17 cellular contexts compared by ENCODE assay signal in genomic region chr14:104369208-104369607, GRCh38.
DNase-seq lines count a peak whose midpoint lies in the region; ATAC-seq and TF ChIP-seq lines count a peak whose summit lies in the region.
"Had no signal": no experiment of that assay in that cellular context is flagged by ENCODE, and none has a peak within 500 bp of the region (broad histone marks: within the 10 kb centered on the region; RNA-seq: fewer than 3 reads in every experiment).

No MANE protein-coding gene starts in this region.

- H3K27me3 Mint-ChIP-seq in chondrocyte (ENCODE audit: low read depth): peaks cover 18% of the 10 kb centered on the region
- H3K27me3 Mint-ChIP-seq: CD4-positive, CD25-positive, alpha-beta regulatory T cell; CD8-positive, alpha-beta memory T cell had no signal

- H3K4me3 ChIP-seq in heart right ventricle (no peak overlapping the region), neuronal stem cell (ENCODE audit: low read length in 2 of 2) (no peak overlapping the region)
- H3K4me3 ChIP-seq: GM12878 had no signal

- intact Hi-C loops in left ventricle myocardium superior (cut with micrococcal nuclease): no loop called here
- intact Hi-C loops in heart right ventricle (cut with DNase I): no loop called here

- TF ChIP-seq CTCF in heart right ventricle (IDR thresholded peaks at IDR 0.05): no peak
- TF ChIP-seq CTCF in chondrocyte (IDR thresholded peaks at IDR 0.05): no peak

- H3K27ac ChIP-seq in heart right ventricle: no peak overlapping the region
- no peak overlapping the region for H3K27ac ChIP-seq in neuronal stem cell (replicated peaks; ENCODE audit: low read length)

- peak overlapping the region; percentile 35 for H3K18ac ChIP-seq in neuronal stem cell (ENCODE audit: low read length)

- H3K4me1 ChIP-seq in heart right ventricle (no peaks in the 10 kb centered on the region), neuronal stem cell (ENCODE audit: control insufficient read depth in 2 of 2, insufficient read depth in 1 of 2, low read depth in 1 of 2, low read length in 2 of 2) (peaks cover 0 to 7% of the 10 kb centered on the region in 2 donors)

- ATAC-seq in left ventricle myocardium superior: no peak
- no peak for ATAC-seq in heart right ventricle
- no peak for ATAC-seq in SK-N-SH treated with all-trans-retinoic acid at 6 μM for 48 hours
- ATAC-seq: GM12878 had no signal

- no peaks in the 10 kb centered on the region for H3K4me1 Mint-ChIP-seq in chondrocyte (ENCODE audit: low read depth)

- no peak overlapping the region for H2BK12ac ChIP-seq in neuronal stem cell (ENCODE audit: low read length)

- H3K23ac ChIP-seq in neuronal stem cell (ENCODE audit: low read depth, low read length, poor library complexity): no peak overlapping the region

- 62 to 78% methylated on average over 8 of the region's 8 CpGs for WGBS in heart right ventricle, 2 donors
- no CpG with 5 or more reads among the region's 8 CpGs for WGBS in neuronal stem cell (ENCODE audit: extremely low coverage in 2 of 2, insufficient read length in 2 of 2, insufficient replicate concordance in 1 of 2), 2 donors

- no peak overlapping the region for H2AFZ ChIP-seq in neuronal stem cell (ENCODE audit: low read length)

- H3K27ac Mint-ChIP-seq in chondrocyte (ENCODE audit: unreplicated experiment): no peak overlapping the region

- DNase-seq in left ventricle myocardium superior (peak; percentile 10), heart right ventricle (no peak), chondrocyte (ENCODE audit: low spot score) (peak; percentile 59), neuronal stem cell (ENCODE audit: low spot score) (no peak), H4 (ENCODE audit: low spot score) (no peak)
- DNase-seq: ACHN; C1 segment of cervical spinal cord; CD4-positive, CD25-positive, alpha-beta regulatory T cell; DMS 273 treated with DMSO at 0.1 percent for 48 hours; DMS53; DND-41; EL; HCEC 1CT had no signal

- H2BK120ac ChIP-seq in neuronal stem cell (ENCODE audit: low read depth, low read length): no peak overlapping the region

- H3K14ac ChIP-seq in neuronal stem cell (ENCODE audit: low read length): no peak overlapping the region

- H3K36me3 Mint-ChIP-seq in chondrocyte (ENCODE audit: low read depth): no peaks in the 10 kb centered on the region
- H3K36me3 Mint-ChIP-seq: CD8-positive, alpha-beta memory T cell had no signal

- no peak overlapping the region for H2BK15ac ChIP-seq in neuronal stem cell (ENCODE audit: low read length)

- no peaks in the 10 kb centered on the region for H3K79me1 ChIP-seq in neuronal stem cell (ENCODE audit: low read depth, low read length)

- peaks cover 4% of the 10 kb centered on the region for H3K9me3 Mint-ChIP-seq in chondrocyte (ENCODE audit: low read depth)
- H3K9me3 Mint-ChIP-seq: CD8-positive, alpha-beta memory T cell had no signal

- no peak overlapping the region for H2BK5ac ChIP-seq in neuronal stem cell (ENCODE audit: low read length)

- H3K4ac ChIP-seq in neuronal stem cell (ENCODE audit: low read length): no peak overlapping the region

- H3K9me3 ChIP-seq in heart right ventricle (peaks cover 0 to 13% (median 0%) of the 10 kb centered on the region in 11 donors), neuronal stem cell (replicated peaks in 1 of 2; ENCODE audit: control insufficient read depth in 2 of 2, insufficient read depth in 1 of 2, low read depth in 1 of 2, low read length in 2 of 2) (peaks cover 0 to 4% of the 10 kb centered on the region in 2 donors)
- H3K9me3 ChIP-seq: BE2C had no signal

- H4K8ac ChIP-seq in neuronal stem cell (ENCODE audit: low read depth, low read length): no peak overlapping the region

- peaks cover 0 to 33% (median 10%) of the 10 kb centered on the region in 7 donors for H3K27me3 ChIP-seq in heart right ventricle
- H3K27me3 ChIP-seq in neuronal stem cell (ENCODE audit: control insufficient read depth in 3 of 3, insufficient read depth in 3 of 3, low read depth in 1 of 3, low read length in 3 of 3): peaks cover 0 to 4% (median 0%) of the 10 kb centered on the region in 3 experiments
- H3K27me3 ChIP-seq: BE2C had no signal

- no peaks in the 10 kb centered on the region for H3K36me3 ChIP-seq in heart right ventricle
- H3K36me3 ChIP-seq in neuronal stem cell (replicated peaks in 1 of 2; ENCODE audit: control insufficient read depth in 2 of 2, insufficient read depth in 2 of 2, low read length in 2 of 2): no peaks in the 10 kb centered on the region
- H3K36me3 ChIP-seq: BE2C had no signal

- no peak overlapping the region for H4K91ac ChIP-seq in neuronal stem cell (ENCODE audit: low read depth, low read length, poor library complexity)

- H3K4me3 Mint-ChIP-seq in chondrocyte (ENCODE audit: unreplicated experiment): no peak overlapping the region
- H3K4me3 Mint-ChIP-seq: CD4-positive, CD25-positive, alpha-beta regulatory T cell had no signal

- peak overlapping the region; percentile 9 for H3K9ac ChIP-seq in neuronal stem cell (ENCODE audit: low read depth, low read length, poor library complexity)

- no peak overlapping the region for H3K4me2 ChIP-seq in neuronal stem cell (ENCODE audit: insufficient read depth, low read length, poor library complexity, severe bottlenecking)

- no peak overlapping the region for H2AK5ac ChIP-seq in neuronal stem cell (ENCODE audit: low read depth, low read length)

TF ChIP-seq in SK-N-SH treated with all-trans-retinoic acid at 6 μM for 48 hours, 23 proteins besides CTCF, POLR2A, EP300 and RAD21:
- TF ChIP-seq ZC3H10 (CRISPR knock-in tag; IDR thresholded peaks at IDR 0.05) (no peak), PPARA (CRISPR knock-in tag; IDR thresholded peaks at IDR 0.05; ENCODE audit: borderline replicate concordance) (no peak), ISL1 (CRISPR knock-in tag; IDR thresholded peaks at IDR 0.05) (no peak), SNAI2 (CRISPR knock-in tag; IDR thresholded peaks at IDR 0.05) (no peak), ESRRG (CRISPR knock-in tag; IDR thresholded peaks at IDR 0.05) (no peak), POU6F1 (CRISPR knock-in tag; IDR thresholded peaks at IDR 0.05; ENCODE audit: borderline replicate concordance, low read depth) (no peak), ZNF565 (CRISPR knock-in tag; conservative IDR thresholded peaks at IDR 0.05; ENCODE audit: low read depth) (no peak), ARNTL (CRISPR knock-in tag; IDR thresholded peaks at IDR 0.05; ENCODE audit: borderline replicate concordance, low read depth) (no peak), ZFP3 (CRISPR knock-in tag; IDR thresholded peaks at IDR 0.05) (no peak)

Comparison
In these comparisons a context has a peak if more than half of its experiments do, and no peak if none do; other contexts are left out.
1. DNase-seq: peak in left ventricle myocardium superior (single experiment) and chondrocyte (single experiment); none in heart right ventricle (0 of 2), neuronal stem cell (single experiment) and H4 (single experiment).